Comparison of ENCODE assay signal across 22 cellular contexts in genomic region chr21:29193907-29194306, GRCh38.
DNase-seq lines count a peak whose midpoint lies in the region; FAIRE-seq and TF ChIP-seq lines count a peak whose summit lies in the region.
"Had no signal": no experiment of that assay in that cellular context is flagged by ENCODE, and none has a peak within 500 bp of the region (broad histone marks: within the 10 kb centered on the region; RNA-seq: fewer than 3 reads in every experiment).

No MANE protein-coding gene starts in this region.

- H3K27ac Mint-ChIP-seq in Calu3 (ENCODE audit: unreplicated experiment) (peak overlapping the region; percentile 77), astrocyte (ENCODE audit: unreplicated experiment) (no peak overlapping the region)
- H3K27ac Mint-ChIP-seq: activated naive CD8-positive, alpha-beta T cell; activated T-helper 17 cell treated with anti-CD3 and anti-CD28 coated beads, Interleukin-2, amount 50 U/mL, for 72 hours; naive B cell had no signal

- no peak for DNase-seq in Calu3
- DNase-seq in astrocyte (ENCODE audit: low read depth), result no peak
- DNase-seq in NCI-H524 treated with DMSO at 0.1 percent for 48 hours (lab: John Stamatoyannopoulos, UW), result no peak
- DNase-seq in Ammon's horn (ENCODE audit: low spot score), result no peak
- DNase-seq in colonic mucosa, result no peak
- DNase-seq: activated CD8-positive, alpha-beta memory T cell treated with anti-CD3 and anti-CD28 coated beads, Interleukin-2, amount 50 U/mL, for 4 hours; cerebellar nuclear complex; DND-41; KG1; kidney; mesendoderm; naive B cell; NCI-H2171; NCI-H774; T-helper 2 cell had no signal

- H2AFZ ChIP-seq in OCI-LY1 (ENCODE audit: low read length) (no peak overlapping the region), astrocyte (ENCODE audit: low read depth, low read length) (no peak overlapping the region)
- H2AFZ ChIP-seq: parathyroid adenoma had no signal

- H3K4me1 Mint-ChIP-seq in Calu3 (ENCODE audit: low read depth, unreplicated experiment) (peaks cover 51% of the 10 kb centered on the region), astrocyte (ENCODE audit: low read depth, unreplicated experiment) (peaks cover 43% of the 10 kb centered on the region)

- intact Hi-C loops in Calu3 (cut with micrococcal nuclease; ENCODE audit: unreplicated experiment), result no loop called here
- intact Hi-C loops in colonic mucosa (cut with DNase I), result no loop called here

- H3K9me3 Mint-ChIP-seq in Calu3 (ENCODE audit: low read depth, unreplicated experiment) (peaks cover 4% of the 10 kb centered on the region), astrocyte (ENCODE audit: unreplicated experiment) (peaks cover 3% of the 10 kb centered on the region)

- H3K4me3 ChIP-seq in OCI-LY1 (ENCODE audit: low read depth, low read length, poor library complexity, severe bottlenecking) (peak overlapping the region; percentile 47), astrocyte (ENCODE audit: insufficient read depth, low read depth, low read length) (no peak overlapping the region), neutrophil (ENCODE audit: low read depth in 1 of 2, low read length in 1 of 2) (peak overlapping the region in 1 of 2 experiments; percentile 15), colonic mucosa (no peak overlapping the region)
- H3K4me3 ChIP-seq: SJSA1, vagina had no signal

- no TSS peak for BruUV-seq in Calu3 (replicated peaks; lab: Mats Ljungman, UMichigan)

- no peak for FAIRE-seq in astrocyte (lab: Jason Lieb, UNC)
- FAIRE-seq: kidney had no signal

- H3K4me3 Mint-ChIP-seq in Calu3 (ENCODE audit: low read depth, unreplicated experiment), result no peak overlapping the region
- no peak overlapping the region for H3K4me3 Mint-ChIP-seq in astrocyte (ENCODE audit: unreplicated experiment)
- H3K4me3 Mint-ChIP-seq: activated naive CD8-positive, alpha-beta T cell; activated T-helper 17 cell treated with anti-CD3 and anti-CD28 coated beads, Interleukin-2, amount 50 U/mL, for 72 hours had no signal

- TF ChIP-seq CTCF in Calu3 (IDR thresholded peaks at IDR 0.05; ENCODE audit: unreplicated experiment) (no peak), OCI-LY1 (IDR thresholded peaks at IDR 0.05; ENCODE audit: low read length) (no peak), astrocyte (IDR thresholded peaks at IDR 0.05; ENCODE audit: insufficient read depth, low read depth, low read length) (no peak), neutrophil (IDR thresholded peaks at IDR 0.05) (no peak), colonic mucosa (IDR thresholded peaks at IDR 0.05) (no peak)

- H3K4me2 ChIP-seq in OCI-LY1 (ENCODE audit: low read length) (no peak overlapping the region; the same call in 1 of the 2 replicates), astrocyte (ENCODE audit: low read length) (no peak overlapping the region)

- no peak overlapping the region for H3K9ac ChIP-seq in OCI-LY1 (ENCODE audit: low read length)
- H3K9ac ChIP-seq in astrocyte (ENCODE audit: low read length), result no peak overlapping the region
- H3K9ac ChIP-seq in colonic mucosa (ENCODE audit: low read depth in 2 of 2, low read length in 2 of 2), result no peak overlapping the region
- H3K9ac ChIP-seq: parathyroid adenoma had no signal

- H3F3A ChIP-seq in OCI-LY1 (ENCODE audit: insufficient read depth, low read length), result no peaks in the 10 kb centered on the region

- H3K36me3 Mint-ChIP-seq in Calu3 (ENCODE audit: insufficient read depth, unreplicated experiment) (peaks cover 18% of the 10 kb centered on the region), astrocyte (ENCODE audit: low read depth, unreplicated experiment) (peaks cover 5% of the 10 kb centered on the region)

- no peaks in the 10 kb centered on the region for H3K9me2 ChIP-seq in OCI-LY1 (ENCODE audit: low read depth, low read length)

- H3K79me2 ChIP-seq in OCI-LY1 (ENCODE audit: insufficient read depth, low read length), result no peaks in the 10 kb centered on the region
- H3K79me2 ChIP-seq in astrocyte (ENCODE audit: insufficient read depth, low read length), result no peaks in the 10 kb centered on the region
- H3K79me2 ChIP-seq: parathyroid adenoma had no signal

- H3K27me3 Mint-ChIP-seq in Calu3 (ENCODE audit: unreplicated experiment) (no peaks in the 10 kb centered on the region), astrocyte (ENCODE audit: low read depth, unreplicated experiment) (no peaks in the 10 kb centered on the region)
- H3K27me3 Mint-ChIP-seq: activated T-helper 17 cell treated with anti-CD3 and anti-CD28 coated beads, Interleukin-2, amount 50 U/mL, for 72 hours; naive B cell had no signal

- CTCF ChIA-PET in Calu3 (lab: Charles Lee), result no interaction called here

- no peaks in the 10 kb centered on the region for H4K20me1 ChIP-seq in OCI-LY1 (ENCODE audit: insufficient read depth, low read length)
- H4K20me1 ChIP-seq in astrocyte (ENCODE audit: insufficient read depth, low read length), result no peaks in the 10 kb centered on the region

- H3K27me3 ChIP-seq in OCI-LY1 (ENCODE audit: insufficient read depth, low read length) (no peaks in the 10 kb centered on the region), astrocyte (ENCODE audit: insufficient read depth, low read length) (no peaks in the 10 kb centered on the region), neutrophil (no peaks in the 10 kb centered on the region), colonic mucosa (no peaks in the 10 kb centered on the region)
- H3K27me3 ChIP-seq: SJSA1, vagina had no signal

- no peaks in the 10 kb centered on the region for H3K9me3 ChIP-seq in OCI-LY1 (ENCODE audit: low read length)
- no peaks in the 10 kb centered on the region for H3K9me3 ChIP-seq in astrocyte (ENCODE audit: insufficient read depth, low read depth, low read length)
- H3K9me3 ChIP-seq in neutrophil, result no peaks in the 10 kb centered on the region
- no peaks in the 10 kb centered on the region for H3K9me3 ChIP-seq in colonic mucosa
- H3K9me3 ChIP-seq: SJSA1, vagina had no signal

- H3K4me1 ChIP-seq in OCI-LY1 (ENCODE audit: insufficient read depth, low read length, severe bottlenecking), result peaks cover 23% of the 10 kb centered on the region
- H3K4me1 ChIP-seq in astrocyte (ENCODE audit: insufficient read depth, low read length), result peaks cover 40% of the 10 kb centered on the region
- peaks cover 74 to 88% of the 10 kb centered on the region in 2 experiments for H3K4me1 ChIP-seq in neutrophil (ENCODE audit: control insufficient read depth in 1 of 2, insufficient read depth in 1 of 2, low read depth in 1 of 2, low read length in 1 of 2)
- H3K4me1 ChIP-seq in colonic mucosa, result no peaks in the 10 kb centered on the region
- H3K4me1 ChIP-seq: parathyroid adenoma had no signal

- no peak overlapping the region for H3K27ac ChIP-seq in OCI-LY1 (ENCODE audit: low read depth, low read length, poor library complexity, severe bottlenecking)
- peak overlapping the region; percentile 91 for H3K27ac ChIP-seq in astrocyte (ENCODE audit: low read depth, low read length)
- peak overlapping the region; percentile 98 for H3K27ac ChIP-seq in neutrophil
- no peak overlapping the region for H3K27ac ChIP-seq in colonic mucosa
- H3K27ac ChIP-seq: parathyroid adenoma, SJSA1, vagina had no signal

- H3K36me3 ChIP-seq in OCI-LY1 (ENCODE audit: insufficient read depth, low read length) (no peaks in the 10 kb centered on the region), astrocyte (ENCODE audit: insufficient read depth, low read length) (no peaks in the 10 kb centered on the region), neutrophil (no peaks in the 10 kb centered on the region), colonic mucosa (no peaks in the 10 kb centered on the region)
- H3K36me3 ChIP-seq: SJSA1, vagina had no signal

Comparison
In these comparisons a context has a peak if more than half of its experiments do, and no peak if none do; other contexts are left out.
1. H3K27ac ChIP-seq: peak in astrocyte (single experiment) and neutrophil (single experiment); none in OCI-LY1 (single experiment) and colonic mucosa (single experiment).